Comparison of ENCODE assay signal across 18 cellular contexts in genomic region chr1:3810149-3810761, GRCh38. TPM values are rescaled to one million over a fixed set of nuclear protein-coding genes. Genes with fewer than 3 reads are reported as not detected.
"Had no signal": no experiment of that assay in that cellular context is flagged by ENCODE, and none has a peak within 500 bp of the region (broad histone marks: within the 10 kb centered on the region; RNA-seq: fewer than 3 reads in every experiment).

No MANE protein-coding gene starts in this region.

RNA-seq across cellular contexts. Expression of gene SMIM1, which starts 37.7 kb away (rescaled TPM):
- total RNA-seq: myocyte had no signal
- polyA plus RNA-seq: fibroblast of lung had no signal

RNA-seq across cellular contexts. Expression of gene CCDC27, which starts 58.0 kb away (rescaled TPM):
- total RNA-seq: endodermal cell, endothelial cell of umbilical vein, epithelial cell of proximal tubule, esophagus muscularis mucosa, fibroblast of lung, heart right ventricle, left ventricle myocardium superior, lower lobe of right lung, mesenteric fat pad, myocyte, osteocyte, renal cortical epithelial cell, spleen, thoracic aorta, tibial nerve, upper lobe of left lung, uterus had no signal
- polyA plus RNA-seq: endothelial cell of umbilical vein, fibroblast of lung, right cardiac atrium, spleen had no signal
